ENCODE assay signal across 22 cellular contexts in the genomic region with DNA sequence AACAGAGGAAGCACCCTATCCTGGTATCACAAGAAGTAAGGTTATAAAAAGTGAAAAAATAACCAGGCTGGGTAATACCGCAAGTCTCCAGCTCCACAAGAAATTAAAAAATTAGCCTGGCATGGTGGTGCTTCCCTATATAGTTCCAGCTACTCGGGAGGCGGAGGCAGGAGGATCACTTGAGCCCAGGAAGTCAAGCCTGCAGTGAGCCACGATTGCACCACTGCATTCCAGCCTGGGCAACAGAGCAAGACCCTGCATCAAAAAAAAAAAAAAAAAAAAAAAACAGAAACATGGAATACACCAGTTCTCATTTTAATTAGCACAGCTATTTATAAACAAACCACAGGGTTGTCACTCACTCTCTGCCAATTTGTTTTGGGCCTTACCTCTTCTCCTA.
"Had no signal": no experiment of that assay in that cellular context is flagged by ENCODE, and none has a peak within 500 bp of the region (broad histone marks: within the 10 kb centered on the region; RNA-seq: fewer than 3 reads in every experiment).

No MANE protein-coding gene starts in this region.

- H3K4me3 ChIP-seq: MG63, Peyer's patch, SJCRH30 had no signal

- H3K27ac ChIP-seq: Peyer's patch, SJCRH30 had no signal

- H3K4me1 ChIP-seq: SJCRH30 had no signal

- H3K27me3 ChIP-seq: MG63, Peyer's patch, SJCRH30 had no signal

- H3K9me3 ChIP-seq: MG63, Peyer's patch, SJCRH30 had no signal

- ATAC-seq: HepG2, PC-3, Right ventricle myocardium inferior, SK-N-SH treated with all-trans-retinoic acid at 6 μM for 48 hours had no signal

- DNase-seq: IMR-90, MG63, NCI-H1092, NCI-H1105 treated with DMSO at 0.1 percent for 48 hours, NCI-H1417 treated with DMSO at 0.1 percent for 48 hours, NCI-H146, NCI-H1694 treated with DMSO at 0.1 percent for 48 hours, NCI-H1930, NCI-H2081, NCI-H2107, NCI-H2227 treated with DMSO at 0.1 percent for 48 hours, NCI-H524, NCI-H526 treated with DMSO at 0.1 percent for 48 hours, NCI-H748 treated with DMSO at 0.1 percent for 48 hours, PC-3, Peyer's patch, SHP77 treated with DMSO at 0.1 percent for 48 hours, SJCRH30, T-helper 1 cell had no signal
